Comparison of ENCODE assay signal across 1 cellular context in the genomic region with DNA sequence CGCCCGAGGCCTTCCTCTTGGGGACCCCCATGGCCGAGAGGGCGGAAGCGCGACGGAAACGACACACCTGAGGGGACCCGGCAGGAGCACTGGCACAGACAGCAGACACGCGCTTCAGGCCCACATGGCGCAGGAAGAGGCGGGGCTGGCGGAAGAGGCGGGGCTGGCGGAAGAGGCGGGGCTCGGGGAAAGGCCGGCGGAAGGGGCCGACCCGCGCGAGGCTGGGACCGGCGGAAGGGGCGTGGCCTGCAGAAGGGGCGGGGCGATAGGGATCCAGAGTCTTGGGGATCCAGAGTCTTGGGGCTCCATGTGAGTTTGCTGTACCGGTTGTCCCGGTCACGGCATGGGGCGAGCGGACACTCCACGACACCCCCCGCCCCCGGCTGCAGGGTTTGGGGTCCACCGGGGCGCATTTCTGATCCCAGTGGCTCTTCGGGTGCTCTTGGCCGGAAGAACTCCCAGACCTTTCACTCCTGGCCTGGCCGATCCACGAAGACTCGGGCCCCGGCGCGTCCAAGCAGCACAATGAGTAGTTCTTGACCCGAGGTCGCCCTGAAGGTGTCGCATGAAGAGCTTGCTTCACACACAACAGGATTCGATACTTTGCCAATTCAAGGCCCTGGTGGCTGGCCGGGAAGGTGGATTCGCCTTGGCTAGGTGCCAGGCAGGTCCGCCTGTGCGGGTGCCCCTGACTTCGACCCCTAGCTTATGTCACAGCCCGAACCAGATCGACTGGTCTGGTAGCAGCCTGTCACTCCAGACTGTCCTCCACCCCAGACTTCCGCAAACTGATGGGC.
TF ChIP-seq lines count a peak whose summit lies in the region.

A gene with protein sequence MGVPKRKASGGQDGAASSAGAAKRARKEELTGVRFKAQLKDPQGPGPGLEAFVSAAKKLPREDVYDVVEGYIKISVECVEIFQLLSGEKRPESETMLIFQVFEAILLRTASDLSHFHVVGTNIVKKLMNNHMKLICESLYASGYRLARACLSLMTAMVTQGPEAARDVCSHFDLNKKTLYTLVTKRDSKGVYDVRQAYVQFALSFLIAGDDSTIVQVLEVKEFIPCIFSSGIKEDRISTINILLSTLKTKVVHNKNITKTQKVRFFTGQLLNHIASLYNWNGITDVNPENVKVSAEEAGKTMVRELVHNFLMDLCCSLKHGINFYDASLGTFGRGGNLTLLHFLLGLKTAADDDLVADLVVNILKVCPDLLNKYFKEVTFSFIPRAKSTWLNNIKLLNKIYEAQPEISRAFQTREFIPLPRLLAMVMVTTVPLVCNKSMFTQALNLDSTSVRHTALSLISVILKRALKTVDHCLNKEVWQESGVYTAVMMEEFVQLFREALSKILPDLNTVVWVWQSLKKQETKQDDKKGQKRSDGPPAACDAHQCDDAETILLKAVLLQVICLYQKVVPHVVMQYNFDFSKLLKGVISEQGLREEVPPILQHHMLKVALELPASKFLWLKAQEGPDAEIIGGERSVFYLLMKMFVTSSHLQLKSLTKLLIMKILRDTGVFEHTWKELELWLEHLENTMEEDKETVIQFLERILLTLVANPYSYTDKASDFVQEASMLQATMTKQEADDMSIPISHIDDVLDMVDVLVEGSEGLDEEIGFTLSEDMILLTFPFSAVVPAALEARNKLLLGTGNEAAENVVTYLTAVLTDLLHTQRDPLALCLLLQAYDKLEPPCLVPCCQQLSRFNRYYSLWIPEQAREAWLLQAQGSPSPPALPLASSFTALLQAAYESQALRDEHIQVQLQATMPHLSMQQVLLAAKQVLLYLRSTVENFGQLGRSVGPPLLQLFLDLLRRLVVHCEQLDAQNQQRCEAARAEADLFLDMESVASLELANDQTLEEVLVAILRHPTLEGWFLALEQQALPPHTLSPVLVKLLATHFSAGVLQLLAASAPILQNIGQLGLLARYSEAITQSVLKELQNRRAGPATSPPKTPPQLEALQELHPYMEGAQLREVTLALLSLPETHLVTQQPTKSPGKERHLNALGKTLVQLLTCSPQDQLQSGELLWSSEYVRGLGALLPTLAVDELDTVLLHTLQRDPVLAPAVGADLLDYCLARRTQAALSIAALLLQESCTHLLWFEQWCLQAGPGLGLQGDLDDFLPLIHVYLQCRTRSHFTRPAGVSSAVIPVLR (N-terminal part only) (minus strand): TSS at position 133 of the 797 bp plus-strand sequence. CDS start 102 bp downstream, at position 31.

TF ChIP-seq in HEK293, 187 proteins besides CTCF, POLR2A, EP300 and RAD21 (continued from another document and continues in another):
- TF ChIP-seq, protein P1, sequence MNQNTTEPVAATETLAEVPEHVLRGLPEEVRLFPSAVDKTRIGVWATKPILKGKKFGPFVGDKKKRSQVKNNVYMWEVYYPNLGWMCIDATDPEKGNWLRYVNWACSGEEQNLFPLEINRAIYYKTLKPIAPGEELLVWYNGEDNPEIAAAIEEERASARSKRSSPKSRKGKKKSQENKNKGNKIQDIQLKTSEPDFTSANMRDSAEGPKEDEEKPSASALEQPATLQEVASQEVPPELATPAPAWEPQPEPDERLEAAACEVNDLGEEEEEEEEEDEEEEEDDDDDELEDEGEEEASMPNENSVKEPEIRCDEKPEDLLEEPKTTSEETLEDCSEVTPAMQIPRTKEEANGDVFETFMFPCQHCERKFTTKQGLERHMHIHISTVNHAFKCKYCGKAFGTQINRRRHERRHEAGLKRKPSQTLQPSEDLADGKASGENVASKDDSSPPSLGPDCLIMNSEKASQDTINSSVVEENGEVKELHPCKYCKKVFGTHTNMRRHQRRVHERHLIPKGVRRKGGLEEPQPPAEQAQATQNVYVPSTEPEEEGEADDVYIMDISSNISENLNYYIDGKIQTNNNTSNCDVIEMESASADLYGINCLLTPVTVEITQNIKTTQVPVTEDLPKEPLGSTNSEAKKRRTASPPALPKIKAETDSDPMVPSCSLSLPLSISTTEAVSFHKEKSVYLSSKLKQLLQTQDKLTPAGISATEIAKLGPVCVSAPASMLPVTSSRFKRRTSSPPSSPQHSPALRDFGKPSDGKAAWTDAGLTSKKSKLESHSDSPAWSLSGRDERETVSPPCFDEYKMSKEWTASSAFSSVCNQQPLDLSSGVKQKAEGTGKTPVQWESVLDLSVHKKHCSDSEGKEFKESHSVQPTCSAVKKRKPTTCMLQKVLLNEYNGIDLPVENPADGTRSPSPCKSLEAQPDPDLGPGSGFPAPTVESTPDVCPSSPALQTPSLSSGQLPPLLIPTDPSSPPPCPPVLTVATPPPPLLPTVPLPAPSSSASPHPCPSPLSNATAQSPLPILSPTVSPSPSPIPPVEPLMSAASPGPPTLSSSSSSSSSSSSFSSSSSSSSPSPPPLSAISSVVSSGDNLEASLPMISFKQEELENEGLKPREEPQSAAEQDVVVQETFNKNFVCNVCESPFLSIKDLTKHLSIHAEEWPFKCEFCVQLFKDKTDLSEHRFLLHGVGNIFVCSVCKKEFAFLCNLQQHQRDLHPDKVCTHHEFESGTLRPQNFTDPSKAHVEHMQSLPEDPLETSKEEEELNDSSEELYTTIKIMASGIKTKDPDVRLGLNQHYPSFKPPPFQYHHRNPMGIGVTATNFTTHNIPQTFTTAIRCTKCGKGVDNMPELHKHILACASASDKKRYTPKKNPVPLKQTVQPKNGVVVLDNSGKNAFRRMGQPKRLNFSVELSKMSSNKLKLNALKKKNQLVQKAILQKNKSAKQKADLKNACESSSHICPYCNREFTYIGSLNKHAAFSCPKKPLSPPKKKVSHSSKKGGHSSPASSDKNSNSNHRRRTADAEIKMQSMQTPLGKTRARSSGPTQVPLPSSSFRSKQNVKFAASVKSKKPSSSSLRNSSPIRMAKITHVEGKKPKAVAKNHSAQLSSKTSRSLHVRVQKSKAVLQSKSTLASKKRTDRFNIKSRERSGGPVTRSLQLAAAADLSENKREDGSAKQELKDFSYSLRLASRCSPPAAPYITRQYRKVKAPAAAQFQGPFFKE (tag by site-specific recombination; IDR thresholded peaks at IDR 0.05; ENCODE audit: borderline replicate concordance), result no peak
- no peak for TF ChIP-seq ZBTB1 (tag by site-specific recombination; IDR thresholded peaks at IDR 0.05)
- TF ChIP-seq ZNF664 (tag by site-specific recombination; IDR thresholded peaks at IDR 0.05), result no peak
- no peak for TF ChIP-seq FEZF1 (tag by site-specific recombination; IDR thresholded peaks at IDR 0.05)
- TF ChIP-seq ZNF354C (tag by site-specific recombination; IDR thresholded peaks at IDR 0.05; ENCODE audit: borderline replicate concordance, low read depth), result no peak
- no peak for TF ChIP-seq ZNF175 (tag by site-specific recombination; IDR thresholded peaks at IDR 0.05)
- no peak for TF ChIP-seq ZNF561 (tag by site-specific recombination; IDR thresholded peaks at IDR 0.05; ENCODE audit: borderline replicate concordance)
- no peak for TF ChIP-seq TCF7L2 (IDR thresholded peaks at IDR 0.05; ENCODE audit: borderline replicate concordance, low read depth, low read length)
- no peak for TF ChIP-seq ZNF37A (tag by site-specific recombination; IDR thresholded peaks at IDR 0.05)
- 0 out of 2 replicates have a peak, but pooled peaks have one; percentile 3 for TF ChIP-seq ZNF146 (tag by site-specific recombination; IDR thresholded peaks at IDR 0.05)
- peak; percentile 74; the same call in 1 of the 2 replicates for TF ChIP-seq BCL11A (tag by site-specific recombination; IDR thresholded peaks at IDR 0.05; ENCODE audit: low read depth)
- 0 out of 2 replicates have a peak, but pooled peaks have one; percentile 58 for TF ChIP-seq ZBTB21 (tag by site-specific recombination; IDR thresholded peaks at IDR 0.05)
- no peak; the same call in none of the 2 replicates for TF ChIP-seq ZNF660 (tag by site-specific recombination; IDR thresholded peaks at IDR 0.05)
- no peak for TF ChIP-seq ZNF114 (tag by site-specific recombination; IDR thresholded peaks at IDR 0.05)
- TF ChIP-seq ZSCAN16 (tag by site-specific recombination; IDR thresholded peaks at IDR 0.05), result no peak
- TF ChIP-seq KLF16 (tag by site-specific recombination; IDR thresholded peaks at IDR 0.05), result peak; percentile 99
- TF ChIP-seq ZNF510 (tag by site-specific recombination; IDR thresholded peaks at IDR 0.05; ENCODE audit: insufficient replicate concordance), result no peak
- no peak for TF ChIP-seq GLIS2 (tag by site-specific recombination; IDR thresholded peaks at IDR 0.05)
- TF ChIP-seq ZNF132 (tag by site-specific recombination; IDR thresholded peaks at IDR 0.05; ENCODE audit: borderline replicate concordance), result no peak
- TF ChIP-seq, protein P2, sequence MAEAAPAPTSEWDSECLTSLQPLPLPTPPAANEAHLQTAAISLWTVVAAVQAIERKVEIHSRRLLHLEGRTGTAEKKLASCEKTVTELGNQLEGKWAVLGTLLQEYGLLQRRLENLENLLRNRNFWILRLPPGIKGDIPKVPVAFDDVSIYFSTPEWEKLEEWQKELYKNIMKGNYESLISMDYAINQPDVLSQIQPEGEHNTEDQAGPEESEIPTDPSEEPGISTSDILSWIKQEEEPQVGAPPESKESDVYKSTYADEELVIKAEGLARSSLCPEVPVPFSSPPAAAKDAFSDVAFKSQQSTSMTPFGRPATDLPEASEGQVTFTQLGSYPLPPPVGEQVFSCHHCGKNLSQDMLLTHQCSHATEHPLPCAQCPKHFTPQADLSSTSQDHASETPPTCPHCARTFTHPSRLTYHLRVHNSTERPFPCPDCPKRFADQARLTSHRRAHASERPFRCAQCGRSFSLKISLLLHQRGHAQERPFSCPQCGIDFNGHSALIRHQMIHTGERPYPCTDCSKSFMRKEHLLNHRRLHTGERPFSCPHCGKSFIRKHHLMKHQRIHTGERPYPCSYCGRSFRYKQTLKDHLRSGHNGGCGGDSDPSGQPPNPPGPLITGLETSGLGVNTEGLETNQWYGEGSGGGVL (tag by site-specific recombination; IDR thresholded peaks at IDR 0.05), result no peak
- TF ChIP-seq, protein P3, sequence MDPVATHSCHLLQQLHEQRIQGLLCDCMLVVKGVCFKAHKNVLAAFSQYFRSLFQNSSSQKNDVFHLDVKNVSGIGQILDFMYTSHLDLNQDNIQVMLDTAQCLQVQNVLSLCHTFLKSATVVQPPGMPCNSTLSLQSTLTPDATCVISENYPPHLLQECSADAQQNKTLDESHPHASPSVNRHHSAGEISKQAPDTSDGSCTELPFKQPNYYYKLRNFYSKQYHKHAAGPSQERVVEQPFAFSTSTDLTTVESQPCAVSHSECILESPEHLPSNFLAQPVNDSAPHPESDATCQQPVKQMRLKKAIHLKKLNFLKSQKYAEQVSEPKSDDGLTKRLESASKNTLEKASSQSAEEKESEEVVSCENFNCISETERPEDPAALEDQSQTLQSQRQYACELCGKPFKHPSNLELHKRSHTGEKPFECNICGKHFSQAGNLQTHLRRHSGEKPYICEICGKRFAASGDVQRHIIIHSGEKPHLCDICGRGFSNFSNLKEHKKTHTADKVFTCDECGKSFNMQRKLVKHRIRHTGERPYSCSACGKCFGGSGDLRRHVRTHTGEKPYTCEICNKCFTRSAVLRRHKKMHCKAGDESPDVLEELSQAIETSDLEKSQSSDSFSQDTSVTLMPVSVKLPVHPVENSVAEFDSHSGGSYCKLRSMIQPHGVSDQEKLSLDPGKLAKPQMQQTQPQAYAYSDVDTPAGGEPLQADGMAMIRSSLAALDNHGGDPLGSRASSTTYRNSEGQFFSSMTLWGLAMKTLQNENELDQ (tag by site-specific recombination; IDR thresholded peaks at IDR 0.05; ENCODE audit: low read depth), result no peak
- no peak for TF ChIP-seq ZNF266 (tag by site-specific recombination; IDR thresholded peaks at IDR 0.05; ENCODE audit: low read depth)
- no peak for TF ChIP-seq ZNF768 (tag by site-specific recombination; IDR thresholded peaks at IDR 0.05)
- no peak for TF ChIP-seq ZNF777 (tag by site-specific recombination; IDR thresholded peaks at IDR 0.05; ENCODE audit: borderline replicate concordance)
- TF ChIP-seq ZNF843 (tag by site-specific recombination; IDR thresholded peaks at IDR 0.05), result no peak
- TF ChIP-seq ZNF747 (tag by site-specific recombination; IDR thresholded peaks at IDR 0.05), result no peak
- TF ChIP-seq SP3 (tag by site-specific recombination; IDR thresholded peaks at IDR 0.05), result peak; percentile 99
- no peak for TF ChIP-seq RBAK (tag by site-specific recombination; IDR thresholded peaks at IDR 0.05)
- no peak for TF ChIP-seq REPIN1 (tag by site-specific recombination; IDR thresholded peaks at IDR 0.05; ENCODE audit: low read depth)
- TF ChIP-seq, protein P4, sequence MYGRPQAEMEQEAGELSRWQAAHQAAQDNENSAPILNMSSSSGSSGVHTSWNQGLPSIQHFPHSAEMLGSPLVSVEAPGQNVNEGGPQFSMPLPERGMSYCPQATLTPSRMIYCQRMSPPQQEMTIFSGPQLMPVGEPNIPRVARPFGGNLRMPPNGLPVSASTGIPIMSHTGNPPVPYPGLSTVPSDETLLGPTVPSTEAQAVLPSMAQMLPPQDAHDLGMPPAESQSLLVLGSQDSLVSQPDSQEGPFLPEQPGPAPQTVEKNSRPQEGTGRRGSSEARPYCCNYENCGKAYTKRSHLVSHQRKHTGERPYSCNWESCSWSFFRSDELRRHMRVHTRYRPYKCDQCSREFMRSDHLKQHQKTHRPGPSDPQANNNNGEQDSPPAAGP (tag by site-specific recombination; IDR thresholded peaks at IDR 0.05), result no peak
- TF ChIP-seq ZNF184 (tag by site-specific recombination; IDR thresholded peaks at IDR 0.05), result peak; percentile 86; the same call in 1 of the 2 replicates
- no peak for TF ChIP-seq ZNF366 (tag by site-specific recombination; conservative IDR thresholded peaks at IDR 0.05)
- TF ChIP-seq MEIS1 (CRISPR knock-in tag; IDR thresholded peaks at IDR 0.05; ENCODE audit: borderline replicate concordance), result no peak
- TF ChIP-seq, protein P5, sequence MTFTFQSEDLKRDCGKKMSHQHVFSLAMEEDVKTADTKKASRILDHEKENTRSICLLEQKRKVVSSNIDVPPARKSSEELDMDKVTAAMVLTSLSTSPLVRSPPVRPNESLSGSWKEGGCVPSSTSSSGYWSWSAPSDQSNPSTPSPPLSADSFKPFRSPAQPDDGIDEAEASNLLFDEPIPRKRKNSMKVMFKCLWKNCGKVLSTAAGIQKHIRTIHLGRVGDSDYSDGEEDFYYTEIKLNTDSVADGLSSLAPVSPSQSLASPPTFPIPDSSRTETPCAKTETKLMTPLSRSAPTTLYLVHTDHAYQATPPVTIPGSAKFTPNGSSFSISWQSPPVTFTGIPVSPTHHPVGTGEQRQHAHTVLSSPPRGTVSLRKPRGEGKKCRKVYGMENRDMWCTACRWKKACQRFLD (tag by site-specific recombination; IDR thresholded peaks at IDR 0.05), result no peak
- no peak for TF ChIP-seq ZSCAN30 (tag by site-specific recombination; IDR thresholded peaks at IDR 0.05)
- TF ChIP-seq ZBTB8A (tag by site-specific recombination; IDR thresholded peaks at IDR 0.05), result 0 out of 2 replicates have a peak, but pooled peaks have one; percentile 37
- no peak for TF ChIP-seq YY1 (tag by site-specific recombination; IDR thresholded peaks at IDR 0.05)
- TF ChIP-seq ZNF211 (tag by site-specific recombination; IDR thresholded peaks at IDR 0.05; ENCODE audit: low read depth), result no peak
- no peak for TF ChIP-seq ZNF311 (tag by site-specific recombination; IDR thresholded peaks at IDR 0.05; ENCODE audit: borderline replicate concordance)
- TF ChIP-seq, protein P6, sequence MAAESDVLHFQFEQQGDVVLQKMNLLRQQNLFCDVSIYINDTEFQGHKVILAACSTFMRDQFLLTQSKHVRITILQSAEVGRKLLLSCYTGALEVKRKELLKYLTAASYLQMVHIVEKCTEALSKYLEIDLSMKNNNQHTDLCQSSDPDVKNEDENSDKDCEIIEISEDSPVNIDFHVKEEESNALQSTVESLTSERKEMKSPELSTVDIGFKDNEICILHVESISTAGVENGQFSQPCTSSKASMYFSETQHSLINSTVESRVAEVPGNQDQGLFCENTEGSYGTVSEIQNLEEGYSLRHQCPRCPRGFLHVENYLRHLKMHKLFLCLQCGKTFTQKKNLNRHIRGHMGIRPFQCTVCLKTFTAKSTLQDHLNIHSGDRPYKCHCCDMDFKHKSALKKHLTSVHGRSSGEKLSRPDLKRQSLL (tag by site-specific recombination; IDR thresholded peaks at IDR 0.05), result no peak
